ENCODE assay signal across 13 cellular contexts in the genomic region with DNA sequence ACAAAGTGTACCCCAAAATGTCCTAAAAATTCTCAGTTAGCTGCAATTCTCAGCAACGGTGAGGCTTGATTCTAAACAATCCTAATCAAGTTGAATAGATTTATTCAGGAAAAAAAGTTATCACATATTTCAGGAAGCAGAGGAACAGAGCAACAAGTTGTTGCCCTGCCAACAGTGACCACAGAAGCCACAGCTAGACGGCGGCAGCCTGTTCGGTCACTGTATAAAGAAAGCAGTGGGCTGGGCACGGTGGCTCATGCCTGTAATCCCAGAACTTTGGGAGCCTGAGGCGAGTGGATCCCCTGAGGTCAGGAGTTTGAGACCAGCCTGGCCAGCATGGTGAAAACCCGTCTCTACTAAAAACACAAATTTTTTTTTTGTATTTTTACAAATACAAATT.
DNase-seq lines count a peak whose midpoint lies in the region; ATAC-seq, FAIRE-seq and TF ChIP-seq lines count a peak whose summit lies in the region.
"Had no signal": no experiment of that assay in that cellular context is flagged by ENCODE, and none has a peak within 500 bp of the region (broad histone marks: within the 10 kb centered on the region; RNA-seq: fewer than 3 reads in every experiment).

No MANE protein-coding gene starts in this region.

- H3K4me3 ChIP-seq in BLaER1 treated with 17β-estradiol and CSF1 and Interleukin-3, amounts not matched to agents 10 nM and 100 nM, result no peak overlapping the region
- no peak overlapping the region for H3K4me3 ChIP-seq in GM12878
- H3K4me3 ChIP-seq in lower lobe of right lung, result no peak overlapping the region
- H3K4me3 ChIP-seq: neural progenitor cell had no signal

- ATAC-seq in GM12878 (peak; percentile 41), lower lobe of right lung (peak; percentile 50 to 76), HG03342 (IDR thresholded peaks at IDR 0.05; ENCODE audit: unreplicated experiment) (no peak)
- ATAC-seq: foreskin keratinocyte had no signal

- CTCF ChIA-PET in GM12878 (lab: Yijun Ruan, JAX) (no interaction called here), GM10248 (lab: Yijun Ruan, JAX) (no interaction called here)

- 8% methylated on average over 7 of the region's 7 CpGs for WGBS in GM12878 (ENCODE audit: insufficient coverage, insufficient replicate concordance, low lambda C conversion rate, missing lambda C conversion rate)

- H3K9ac ChIP-seq in BLaER1 treated with 17β-estradiol and CSF1 and Interleukin-3, amounts not matched to agents 10 nM and 100 nM, result peak overlapping the region in 1 of 11 experiments; percentile 12; a peak in 1 of 22 replicates
- H3K9ac ChIP-seq in GM12878 (ENCODE audit: control insufficient read depth, insufficient read depth, low read length), result no peak overlapping the region
- H3K9ac ChIP-seq: neural progenitor cell had no signal

- POLR2A ChIA-PET in GM12878 (lab: Charles Lee), result interaction anchor here (0.7 kb wide), 1 partner anchor 1966 kb away, joined by 8 read pairs; no protein-coding TSS in a partner anchor
- POLR2A ChIA-PET in GM10248 (lab: Yijun Ruan, JAX), result no interaction called here

- no peak for TF ChIP-seq POLR2A in GM12878 (IDR thresholded peaks at IDR 0.05; ENCODE audit: low read depth, low read length)

- H4K20me1 ChIP-seq in BLaER1 treated with 17β-estradiol and CSF1 and Interleukin-3, amounts not matched to agents 10 nM and 100 nM, result no peaks in the 10 kb centered on the region
- no peaks in the 10 kb centered on the region for H4K20me1 ChIP-seq in GM12878 (ENCODE audit: control insufficient read depth, insufficient read depth)

- in situ Hi-C loops in GM12878 (cut with MboI), result no loop called here

- BruUV-seq in GM12878 (replicated peaks; lab: Mats Ljungman, UMichigan), result no TSS peak

- H3K27me3 ChIP-seq in BLaER1 treated with 17β-estradiol and CSF1 and Interleukin-3, amounts not matched to agents 10 nM and 100 nM, result no peaks in the 10 kb centered on the region
- no peaks in the 10 kb centered on the region for H3K27me3 ChIP-seq in GM12878 (replicated peaks in 1 of 2; ENCODE audit: control insufficient read depth in 2 of 2, insufficient read depth in 2 of 2, low read length in 1 of 2)
- H3K27me3 ChIP-seq in lower lobe of right lung (ENCODE audit: low read depth), result no peaks in the 10 kb centered on the region
- H3K27me3 ChIP-seq: foreskin keratinocyte, neural progenitor cell had no signal

- H3K9me3 ChIP-seq in BLaER1 treated with 17β-estradiol and CSF1 and Interleukin-3, amounts not matched to agents 10 nM and 100 nM (replicated peaks in 1 of 11), result peaks cover 0 to 3% (median 0%) of the 10 kb centered on the region in 11 experiments; a peak in 1 of 22 replicates
- no peaks in the 10 kb centered on the region for H3K9me3 ChIP-seq in GM12878 (replicated peaks; ENCODE audit: control insufficient read depth, insufficient read depth, low read length)
- H3K9me3 ChIP-seq in lower lobe of right lung, result no peaks in the 10 kb centered on the region

- H3K79me2 ChIP-seq in GM12878 (ENCODE audit: control insufficient read depth, insufficient read depth, low read length), result no peaks in the 10 kb centered on the region

- peaks cover 8 to 48% (median 14%) of the 10 kb centered on the region in 10 experiments for H3K4me1 ChIP-seq in BLaER1 treated with 17β-estradiol and CSF1 and Interleukin-3, amounts not matched to agents 10 nM and 100 nM
- H3K4me1 ChIP-seq in GM12878 (ENCODE audit: control insufficient read depth, insufficient read depth, low read length) (no peaks in the 10 kb centered on the region), lower lobe of right lung (no peaks in the 10 kb centered on the region)
- H3K4me1 ChIP-seq: foreskin keratinocyte had no signal

- H3K36me3 ChIP-seq in BLaER1 treated with 17β-estradiol and CSF1 and Interleukin-3, amounts not matched to agents 10 nM and 100 nM, result no peaks in the 10 kb centered on the region
- H3K36me3 ChIP-seq in GM12878 (ENCODE audit: control insufficient read depth in 2 of 2, insufficient read depth in 2 of 2, low read length in 1 of 2), result no peaks in the 10 kb centered on the region
- H3K36me3 ChIP-seq in lower lobe of right lung, result no peaks in the 10 kb centered on the region
- H3K36me3 ChIP-seq: neural progenitor cell had no signal

- FAIRE-seq in GM12878 (lab: Jason Lieb, UNC), result no peak

- H3K27ac ChIP-seq in BLaER1 treated with 17β-estradiol and CSF1 and Interleukin-3, amounts not matched to agents 10 nM and 100 nM, result peak overlapping the region in 2 of 11 experiments; percentile 11 to 53; a peak in 2 of 22 replicates
- no peak overlapping the region for H3K27ac ChIP-seq in GM12878 (ENCODE audit: control insufficient read depth, insufficient read depth)
- no peak overlapping the region for H3K27ac ChIP-seq in lower lobe of right lung
- H3K27ac ChIP-seq: foreskin keratinocyte, neural progenitor cell had no signal

- TF ChIP-seq CTCF in GM12878 (IDR thresholded peaks at IDR 0.05 in 2 of 3, conservative IDR thresholded peaks at IDR 0.05 in 1 of 3; ENCODE audit: control insufficient read depth in 2 of 3, extremely low read depth in 1 of 3, insufficient read depth in 1 of 3, low read depth in 3 of 3, low read length in 3 of 3) (no peak), lower lobe of right lung (IDR thresholded peaks at IDR 0.05) (no peak), GM10248 (IDR thresholded peaks at IDR 0.05; ENCODE audit: control extremely low read depth, extremely low read depth, low read depth, missing control alignments) (no peak)

- intact Hi-C loops in GM12878 (cut with micrococcal nuclease; ENCODE audit: unreplicated experiment) (no loop called here), lower lobe of right lung (cut with DNase I) (no loop called here)

- no peak overlapping the region for H2AFZ ChIP-seq in GM12878 (ENCODE audit: control insufficient read depth, low read depth, low read length)
- H2AFZ ChIP-seq: neural progenitor cell had no signal

- H3K4me2 ChIP-seq in BLaER1 treated with 17β-estradiol and CSF1 and Interleukin-3, amounts not matched to agents 10 nM and 100 nM, result peak overlapping the region; percentile 45 to 79 (median 64)
- H3K4me2 ChIP-seq in GM12878 (ENCODE audit: control insufficient read depth, insufficient read depth), result no peak overlapping the region
- H3K4me2 ChIP-seq: neural progenitor cell had no signal

- RAD21 ChIA-PET in GM12878 (lab: Charles Lee; ENCODE audit: unreplicated experiment), result no interaction called here

- DNase-seq in LHCN-M2 (ENCODE audit: low read depth) (peak; percentile 94), GM12878 (ENCODE audit: low read depth, low spot score) (no peak), lower lobe of right lung (peak; percentile 77), 8988T (no peak), hepatic stellate cell (ENCODE audit: low spot score) (no peak), GM10248 (ENCODE audit: extremely low spot score) (no peak)
- DNase-seq: activated naive CD4-positive, alpha-beta T cell treated with anti-CD3 and anti-CD28 coated beads for 36 hours; foreskin keratinocyte; NCI-H2029 treated with DMSO at 0.1 percent for 48 hours; T-helper 9 cell had no signal

- no peak for TF ChIP-seq EP300 in GM12878 (IDR thresholded peaks at IDR 0.05; ENCODE audit: borderline replicate concordance in 1 of 2, control insufficient read depth in 1 of 2, low read depth in 2 of 2, low read length in 2 of 2)

- TF ChIP-seq RAD21 in GM12878 (IDR thresholded peaks at IDR 0.05; ENCODE audit: insufficient read depth, low read depth, low read length), result no peak

- SMC1A ChIA-PET in GM12878 (lab: Charles Lee; ENCODE audit: uncharacterized antibody, unreplicated experiment), result no interaction called here

TF ChIP-seq in GM12878, 131 proteins besides CTCF, POLR2A, EP300 and RAD21:
- TF ChIP-seq SMC3 (IDR thresholded peaks at IDR 0.05; ENCODE audit: borderline replicate concordance, low read length) (no peak), MEF2B (IDR thresholded peaks at IDR 0.05; ENCODE audit: partially characterized antibody, poor library complexity, severe bottlenecking) (no peak), CREM (IDR thresholded peaks at IDR 0.05; ENCODE audit: low read depth) (no peak), BHLHE40 (IDR thresholded peaks at IDR 0.05; ENCODE audit: borderline replicate concordance in 1 of 2, low read depth in 2 of 2, low read length in 1 of 2) (no peak), CEBPZ (IDR thresholded peaks at IDR 0.05; ENCODE audit: low read depth, low read length) (no peak)

Comparison
In these comparisons a context has a peak if more than half of its experiments do, and no peak if none do; other contexts are left out.
1. DNase-seq: peak in LHCN-M2 (single experiment) and lower lobe of right lung (single experiment); none in GM12878 (single experiment), 8988T (single experiment), hepatic stellate cell (single experiment) and GM10248 (single experiment).